ENCODE assay signal across 8 cellular contexts in genomic region chr17:64496786-64497564, GRCh38. TPM values are rescaled to one million over a fixed set of nuclear protein-coding genes. Genes with fewer than 3 reads are reported as not detected.
DNase-seq lines count a peak whose midpoint lies in the region; ATAC-seq, FAIRE-seq and TF ChIP-seq lines count a peak whose summit lies in the region.

Gene POLG2, minus strand, starts transcription at chr17:64497054. Its CDS starts 86 bp downstream, at chr17:64496968.

- H3K4me1 ChIP-seq in GM23248 (ENCODE audit: insufficient read depth), result peaks cover 64% of the 10 kb centered on the region
- peaks cover 5 to 80% (median 50%) of the 10 kb centered on the region in 3 donors for H3K4me1 ChIP-seq in esophagus squamous epithelium

- 1 to 2% methylated on average over 50 of the region's 50 CpGs for WGBS in GM23248 (ENCODE audit: low coverage in 1 of 2, low lambda C conversion rate in 2 of 2, missing lambda C conversion rate in 2 of 2), 2 experiments
- WGBS in esophagus squamous epithelium, 2 donors, result 0 to 1% methylated on average over 8 to 42 of the region's 50 CpGs

- H3K4me3 ChIP-seq in GM23248 (peak within 1 kb of the TSS; percentile 87), esophagus squamous epithelium (peak within 1 kb of the TSS; percentile 65 to 86 (median 72))

- TF ChIP-seq POLR2A in esophagus squamous epithelium (IDR thresholded peaks at IDR 0.05), result peak in 3 of 4 donors; percentile 23 to 73 (median 58)

- peak within 1 kb of the TSS; percentile 80 for H3K4me2 ChIP-seq in GM23248 (ENCODE audit: unreplicated experiment)

- intact Hi-C loops in esophagus squamous epithelium (cut with DNase I), result loop anchor here (10.0 kb wide), 1 partner anchor 72 kb away; no protein-coding TSS in a partner anchor

- DNase-seq in EH (ENCODE audit: low read depth), result peak; percentile 94
- peak; percentile 97 for DNase-seq in GM23248
- DNase-seq in Kasumi-1 (lab: John Stamatoyannopoulos, UW), result peak; percentile 97
- peak; percentile 86 for DNase-seq in RCC 7860 (ENCODE audit: low spot score)
- DNase-seq in activated T-cell treated with anti-CD3 and anti-CD28 coated beads, Interleukin-2, amount 50 U/mL, for 72 hours, result peak; percentile 95 to 97
- DNase-seq in esophagus squamous epithelium (lab: John Stamatoyannopoulos, UW), result peak; percentile 52
- peak; percentile 94 for DNase-seq in naive B cell
- peak; percentile 91 to 98 for DNase-seq in stimulated activated effector memory CD8-positive, alpha-beta T cell treated with anti-CD3 and anti-CD28 coated beads, Interleukin-12 subunit alpha, Interleukin-12 subunit beta, amount 100 ng/mL, for 72 hours (ENCODE audit: low spot score in 2 of 2)

- peak within 1 kb of the TSS; percentile 92 for H3K27ac Mint-ChIP-seq in activated T-cell treated with anti-CD3 and anti-CD28 coated beads, Interleukin-2, amount 50 U/mL, for 72 hours
- peak within 1 kb of the TSS; percentile 95 to 100 (median 98) for H3K27ac Mint-ChIP-seq in naive B cell
- H3K27ac Mint-ChIP-seq in stimulated activated effector memory CD8-positive, alpha-beta T cell treated with anti-CD3 and anti-CD28 coated beads, Interleukin-12 subunit alpha, Interleukin-12 subunit beta, amount 100 ng/mL, for 72 hours, result peak within 1 kb of the TSS; percentile 100

- H3K27me3 ChIP-seq in GM23248 (replicated peaks; ENCODE audit: insufficient read depth) (no peaks in the 10 kb centered on the region), esophagus squamous epithelium (no peaks in the 10 kb centered on the region)

- H3K27me3 Mint-ChIP-seq in activated T-cell treated with anti-CD3 and anti-CD28 coated beads, Interleukin-2, amount 50 U/mL, for 72 hours (ENCODE audit: low read depth), result no peaks in the 10 kb centered on the region
- H3K27me3 Mint-ChIP-seq in naive B cell, result no peaks in the 10 kb centered on the region

- in situ Hi-C loops in GM23248 (cut with MboI), result no loop called here

- H4K20me1 ChIP-seq in GM23248 (ENCODE audit: insufficient read depth), result peaks cover 13% of the 10 kb centered on the region; the same call in 1 of the 2 replicates

- H3K9me3 ChIP-seq in GM23248 (ENCODE audit: low read depth) (no peaks in the 10 kb centered on the region), esophagus squamous epithelium (no peaks in the 10 kb centered on the region)

- H2AFZ ChIP-seq in GM23248, result peak within 1 kb of the TSS; percentile 83

- H3F3A ChIP-seq in GM23248 (ENCODE audit: insufficient read depth), result peaks cover 53% of the 10 kb centered on the region

- peaks cover 27 to 46% of the 10 kb centered on the region in 2 donors for H3K36me3 Mint-ChIP-seq in activated T-cell treated with anti-CD3 and anti-CD28 coated beads, Interleukin-2, amount 50 U/mL, for 72 hours (ENCODE audit: insufficient read depth in 2 of 2)
- H3K36me3 Mint-ChIP-seq in naive B cell, result peaks cover 21 to 27% of the 10 kb centered on the region in 2 donors
- peaks cover 88% of the 10 kb centered on the region for H3K36me3 Mint-ChIP-seq in stimulated activated effector memory CD8-positive, alpha-beta T cell treated with anti-CD3 and anti-CD28 coated beads, Interleukin-12 subunit alpha, Interleukin-12 subunit beta, amount 100 ng/mL, for 72 hours

- peaks cover 70% of the 10 kb centered on the region for H3K79me2 ChIP-seq in GM23248 (ENCODE audit: insufficient read depth)

- H3K36me3 ChIP-seq in GM23248 (ENCODE audit: low read depth) (peaks cover 44% of the 10 kb centered on the region), esophagus squamous epithelium (peaks cover 18 to 60% (median 30%) of the 10 kb centered on the region in 3 donors)

- peak within 1 kb of the TSS; percentile 95 to 97 for H3K4me3 Mint-ChIP-seq in activated T-cell treated with anti-CD3 and anti-CD28 coated beads, Interleukin-2, amount 50 U/mL, for 72 hours
- peak within 1 kb of the TSS; percentile 99 to 100 (median 100) for H3K4me3 Mint-ChIP-seq in naive B cell
- peak within 1 kb of the TSS; percentile 94 for H3K4me3 Mint-ChIP-seq in stimulated activated effector memory CD8-positive, alpha-beta T cell treated with anti-CD3 and anti-CD28 coated beads, Interleukin-12 subunit alpha, Interleukin-12 subunit beta, amount 100 ng/mL, for 72 hours

- no peaks in the 10 kb centered on the region for H3K9me2 ChIP-seq in GM23248 (ENCODE audit: insufficient read depth)

- peaks cover 88% of the 10 kb centered on the region for H3K4me1 Mint-ChIP-seq in activated T-cell treated with anti-CD3 and anti-CD28 coated beads, Interleukin-2, amount 50 U/mL, for 72 hours (ENCODE audit: low read depth)
- H3K4me1 Mint-ChIP-seq in naive B cell, result peaks cover 45 to 71% (median 70%) of the 10 kb centered on the region in 3 donors
- H3K4me1 Mint-ChIP-seq in stimulated activated effector memory CD8-positive, alpha-beta T cell treated with anti-CD3 and anti-CD28 coated beads, Interleukin-12 subunit alpha, Interleukin-12 subunit beta, amount 100 ng/mL, for 72 hours, result peaks cover 80% of the 10 kb centered on the region

- TF ChIP-seq CTCF in esophagus squamous epithelium (IDR thresholded peaks at IDR 0.05), result peak; percentile 20 to 63 (median 42)

- peak; percentile 69 to 76 for ATAC-seq in activated T-cell treated with anti-CD3 and anti-CD28 coated beads, Interleukin-2, amount 50 U/mL, for 72 hours (replicated peaks in 1 of 2)
- peak; percentile 81 to 84 for ATAC-seq in naive B cell (ENCODE audit: low read depth in 2 of 2)
- peak; percentile 81 for ATAC-seq in stimulated activated effector memory CD8-positive, alpha-beta T cell treated with anti-CD3 and anti-CD28 coated beads, Interleukin-12 subunit alpha, Interleukin-12 subunit beta, amount 100 ng/mL, for 72 hours

- FAIRE-seq in RCC 7860 (lab: Jason Lieb, UNC), result peak; percentile 20

- peak within 1 kb of the TSS; percentile 86 for H3K27ac ChIP-seq in GM23248
- peak within 1 kb of the TSS; percentile 81 to 91 (median 89) for H3K27ac ChIP-seq in esophagus squamous epithelium

- no peaks in the 10 kb centered on the region for H3K9me3 Mint-ChIP-seq in activated T-cell treated with anti-CD3 and anti-CD28 coated beads, Interleukin-2, amount 50 U/mL, for 72 hours
- H3K9me3 Mint-ChIP-seq in naive B cell, result peaks cover 0 to 2% (median 0%) of the 10 kb centered on the region in 7 donors
- H3K9me3 Mint-ChIP-seq in stimulated activated effector memory CD8-positive, alpha-beta T cell treated with anti-CD3 and anti-CD28 coated beads, Interleukin-12 subunit alpha, Interleukin-12 subunit beta, amount 100 ng/mL, for 72 hours, result no peaks in the 10 kb centered on the region

- H3K9ac ChIP-seq in GM23248, result peak within 1 kb of the TSS; percentile 77

RNA-seq across cellular contexts. Expression of gene POLG2, which starts in this region (rescaled TPM):
- 3.4 and 3.7 TPM in 2 replicates for total RNA-seq in GM23248 (2014; rRNA removed; shearing (Covaris generic))
- polyA plus RNA-seq in GM23248 (2016; fragmentation: Nextera tagmentation; extraction: Ambion mirVana) (6.6 and 8.6 TPM in 2 replicates), naive B cell (ENCODE audit: low read depth in 6 of 6) (10 to 100 TPM in 3 of 6 donors, 1 to 10 TPM in 3; 8.5 to 14.1 (median 9.9) TPM)
- 10 to 100 TPM; 40.7 to 47.2 TPM for total RNA-seq in activated T-cell treated with anti-CD3 and anti-CD28 coated beads, Interleukin-2, amount 50 U/mL, for 72 hours
- 10 to 100 TPM in 1 of 4 donors, 1 to 10 TPM in 3; 3.9 to 12.0 (median 8.2) TPM for total RNA-seq in esophagus squamous epithelium

Comparison
In these comparisons a context has a peak if more than half of its experiments do, and no peak if none do; other contexts are left out.
1. Peak in every context shown above with its lines: DNase-seq, ATAC-seq, H3K4me3 ChIP-seq and H3K27ac ChIP-seq.